In genomic region chr16:15513169-15513568, GRCh38 we compare ENCODE assay signal across 25 cellular contexts.
"Had no signal": no experiment of that assay in that cellular context is flagged by ENCODE, and none has a peak within 500 bp of the region (broad histone marks: within the 10 kb centered on the region; RNA-seq: fewer than 3 reads in every experiment).

No MANE protein-coding gene starts in this region.

- H3K36me3 ChIP-seq: neural progenitor cell, ovary, right lobe of liver, transverse colon, upper lobe of right lung, uterus had no signal

- H3K9me3 ChIP-seq: ovary, right lobe of liver, sigmoid colon, stomach, suprapubic skin, testis, tibial artery, transverse colon, upper lobe of right lung, uterus had no signal

- H3K27ac ChIP-seq: neural progenitor cell, ovary, parathyroid adenoma, right lobe of liver, sigmoid colon, stomach, suprapubic skin, testis, tibial artery, transverse colon, upper lobe of right lung, uterus had no signal

- H3K4me1 ChIP-seq: parathyroid adenoma, upper lobe of right lung, uterus had no signal

- H3K4me3 ChIP-seq: neural progenitor cell, ovary, right lobe of liver, sigmoid colon, stomach, suprapubic skin, testis, tibial artery, transverse colon, upper lobe of right lung, uterus had no signal

- ATAC-seq: naive thymus-derived CD4-positive, alpha-beta T cell; natural killer cell; right cardiac atrium; right lobe of liver; stimulated activated effector memory CD8-positive, alpha-beta T cell treated with anti-CD3 and anti-CD28 coated beads, Interleukin-12 subunit alpha, Interleukin-12 subunit beta, amount 100 ng/mL, for 72 hours; stimulated activated naive B cell treated with anti-CD40 and anti-IgM and Interleukin-4, amounts not matched to agents 10 μg/mL and 1 μg/mL and 100 μg/mL, for 72 hours; upper lobe of right lung had no signal

- H3K27me3 ChIP-seq: neural progenitor cell, ovary, right lobe of liver, sigmoid colon, stomach, suprapubic skin, testis, tibial artery, transverse colon, upper lobe of right lung, uterus had no signal

- DNase-seq: naive thymus-derived CD4-positive, alpha-beta T cell; natural killer cell; occipital lobe; ovary; retina; right cardiac atrium; right lobe of liver; sigmoid colon; small intestine; stimulated activated CD4-positive, alpha-beta T cell treated with anti-CD3 and anti-CD28 coated beads, Interleukin-15, amount 100 ng/mL, for 24 hours; stimulated activated CD4-positive, alpha-beta T cell treated with anti-CD3 and anti-CD28 coated beads, Interleukin-2, amount 100 ng/mL, for 24 hours; stimulated activated CD4-positive, alpha-beta T cell treated with anti-CD3 and anti-CD28 coated beads, Interleukin-2, amount 100 ng/mL, for 48 hours; stimulated activated CD4-positive, alpha-beta T cell treated with anti-CD3 and anti-CD28 coated beads, Interleukin-4, amount 100 ng/mL, for 24 hours; stimulated activated naive B cell treated with anti-CD40 and anti-IgM and Interleukin-4, amounts not matched to agents 10 μg/mL and 1 μg/mL and 100 μg/mL, for 72 hours; stimulated activated naive CD4-positive, alpha-beta T cell treated with Interleukin-2 at 50 U/mL for 16 hours; stomach; testis; tibial artery; transverse colon; upper lobe of right lung; uterus had no signal
